Comparison of ENCODE assay signal across 8 cellular contexts in the genomic region with DNA sequence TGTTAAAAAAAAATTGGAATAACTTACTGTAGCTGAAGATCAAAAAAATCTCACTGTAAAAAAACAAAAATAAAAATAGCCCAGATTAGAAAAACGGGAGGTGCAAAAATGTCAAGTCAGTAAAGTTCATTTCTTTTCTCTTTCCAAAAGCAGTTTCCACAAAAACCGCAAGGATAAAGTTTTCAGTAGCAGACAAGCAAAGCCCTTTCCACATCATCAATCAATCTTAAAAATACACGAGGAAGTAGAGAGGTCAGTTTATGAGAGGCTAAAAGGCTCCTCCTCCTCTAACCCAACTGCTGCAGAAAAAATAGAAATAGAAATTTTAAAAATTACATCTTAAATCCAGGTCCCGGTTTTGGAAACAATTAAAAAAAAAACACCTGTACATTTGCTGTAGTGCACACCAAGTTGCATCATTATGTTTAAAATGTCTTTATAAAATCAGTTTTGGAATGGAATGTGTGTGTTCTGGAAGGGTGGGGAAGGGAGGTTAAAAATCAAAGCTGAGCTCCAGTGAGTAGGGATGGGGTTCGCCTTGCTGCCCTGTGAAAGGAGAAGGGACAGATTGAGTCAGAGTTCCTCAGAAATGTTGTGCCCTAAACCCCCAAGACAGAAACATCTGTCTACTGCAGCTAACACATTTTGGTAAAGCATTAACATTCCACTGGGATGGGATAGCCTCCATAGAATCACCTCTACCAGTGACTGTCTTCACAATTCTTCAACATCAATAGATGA. TPM values are rescaled to one million over a fixed set of nuclear protein-coding genes. Genes with fewer than 3 reads are reported as not detected.
DNase-seq lines count a peak whose midpoint lies in the region; ATAC-seq and TF ChIP-seq lines count a peak whose summit lies in the region.

No MANE protein-coding gene starts in this region.

- in situ Hi-C loops in gastrocnemius medialis (cut with MboI; ENCODE audit: low sequenced_read_pairs in 4 of 4), result no loop called here

- ATAC-seq in GM21717 (IDR thresholded peaks at IDR 0.05; ENCODE audit: unreplicated experiment) (peak; percentile 13), gastrocnemius medialis (no peak), HG03280 (IDR thresholded peaks at IDR 0.05; ENCODE audit: unreplicated experiment) (no peak), GM19328 (IDR thresholded peaks at IDR 0.05; ENCODE audit: unreplicated experiment) (no peak)

- TF ChIP-seq POLR2A in gastrocnemius medialis (IDR thresholded peaks at IDR 0.05), result no peak

- no peaks in the 10 kb centered on the region for H3K27me3 ChIP-seq in OCI-LY3 (ENCODE audit: low read depth, low read length)
- H3K27me3 ChIP-seq in endocrine pancreas (ENCODE audit: control insufficient read depth, insufficient read depth, low read length), result no peaks in the 10 kb centered on the region
- no peaks in the 10 kb centered on the region for H3K27me3 ChIP-seq in gastrocnemius medialis

- H3K27ac ChIP-seq in OCI-LY3 (ENCODE audit: low read length), result peak overlapping the region; percentile 84
- peak overlapping the region; percentile 59 to 99 (median 78) for H3K27ac ChIP-seq in gastrocnemius medialis

- H3K4me1 ChIP-seq in OCI-LY3 (ENCODE audit: low read length), result peaks cover 57% of the 10 kb centered on the region
- H3K4me1 ChIP-seq in endocrine pancreas (ENCODE audit: control insufficient read depth, insufficient read depth, low read length), result peaks cover 25% of the 10 kb centered on the region
- H3K4me1 ChIP-seq in gastrocnemius medialis, result peaks cover 80 to 88% of the 10 kb centered on the region in 2 donors

- no peak for DNase-seq in gastrocnemius medialis
- no peak for DNase-seq in effector CD4-positive, alpha-beta T cell
- no peak for DNase-seq in hepatic stellate cell (ENCODE audit: low spot score)

- TF ChIP-seq CTCF in OCI-LY3 (IDR thresholded peaks at IDR 0.05; ENCODE audit: low read depth, low read length) (no peak), gastrocnemius medialis (IDR thresholded peaks at IDR 0.05 in 4 of 5, conservative IDR thresholded peaks at IDR 0.05 in 1 of 5) (no peak)

- H3K9ac ChIP-seq in OCI-LY3 (ENCODE audit: low read length), result peak overlapping the region; percentile 10; the same call in 1 of the 2 replicates
- no peak overlapping the region for H3K9ac ChIP-seq in endocrine pancreas (ENCODE audit: control insufficient read depth, insufficient read depth, low read length)

- no peak overlapping the region for H2AFZ ChIP-seq in OCI-LY3 (ENCODE audit: low read depth, low read length)

- peaks cover 100% of the 10 kb centered on the region for H3K79me2 ChIP-seq in OCI-LY3 (ENCODE audit: low read length)

- H3K9me3 ChIP-seq in OCI-LY3 (ENCODE audit: insufficient read depth, low read length) (no peaks in the 10 kb centered on the region), endocrine pancreas (ENCODE audit: control insufficient read depth, low read length) (no peaks in the 10 kb centered on the region), gastrocnemius medialis (no peaks in the 10 kb centered on the region)

- H3K4me3 ChIP-seq in OCI-LY3 (ENCODE audit: low read length), result peak overlapping the region; percentile 64
- peak overlapping the region; percentile 14 for H3K4me3 ChIP-seq in endocrine pancreas (ENCODE audit: control insufficient read depth, insufficient read depth, low read length)
- peak overlapping the region in 1 of 4 donors; percentile 3 for H3K4me3 ChIP-seq in gastrocnemius medialis

- peak overlapping the region; percentile 95 for H3K4me2 ChIP-seq in OCI-LY3 (ENCODE audit: low read length)

- intact Hi-C loops in gastrocnemius medialis (cut with DNase I; ENCODE audit: low total_unique reads), result loop anchor here (10.0 kb wide), 2 partner anchors 251 to 649 kb away; a partner anchor contains a TSS

- H3K36me3 ChIP-seq in OCI-LY3 (replicated peaks; ENCODE audit: low read depth, low read length) (peaks cover 73% of the 10 kb centered on the region), endocrine pancreas (ENCODE audit: control insufficient read depth, insufficient read depth, low read length) (no peaks in the 10 kb centered on the region), gastrocnemius medialis (peaks cover 3 to 45% of the 10 kb centered on the region in 2 donors)

- peaks cover 96% of the 10 kb centered on the region for H4K20me1 ChIP-seq in OCI-LY3 (ENCODE audit: insufficient read depth, low read length)

RNA-seq across cellular contexts. Expression of a gene that starts 5.8 kb away (rescaled TPM):
- total RNA-seq in gastrocnemius medialis, result 100 to 1,000 TPM; 281 to 357 (median 318) TPM

RNA-seq across cellular contexts. Expression of a gene that starts 16.4 kb away (rescaled TPM):
- total RNA-seq in gastrocnemius medialis, result not detected
